1 cellular context compared by ENCODE assay signal in genomic region chr2:88245109-88245508, GRCh38.
A peak's percentile ranks its signal among the peaks of the same experiment; 100 is the strongest.
TF ChIP-seq lines count a peak whose summit lies in the region.

No MANE protein-coding gene starts in this region.

TF ChIP-seq in HEK293, 187 proteins besides CTCF, POLR2A, EP300 and RAD21 (continued from another document):
- TF ChIP-seq, protein P1, sequence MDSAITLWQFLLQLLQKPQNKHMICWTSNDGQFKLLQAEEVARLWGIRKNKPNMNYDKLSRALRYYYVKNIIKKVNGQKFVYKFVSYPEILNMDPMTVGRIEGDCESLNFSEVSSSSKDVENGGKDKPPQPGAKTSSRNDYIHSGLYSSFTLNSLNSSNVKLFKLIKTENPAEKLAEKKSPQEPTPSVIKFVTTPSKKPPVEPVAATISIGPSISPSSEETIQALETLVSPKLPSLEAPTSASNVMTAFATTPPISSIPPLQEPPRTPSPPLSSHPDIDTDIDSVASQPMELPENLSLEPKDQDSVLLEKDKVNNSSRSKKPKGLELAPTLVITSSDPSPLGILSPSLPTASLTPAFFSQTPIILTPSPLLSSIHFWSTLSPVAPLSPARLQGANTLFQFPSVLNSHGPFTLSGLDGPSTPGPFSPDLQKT (IDR thresholded peaks at IDR 0.05; ENCODE audit: borderline replicate concordance, low read depth, low read length), result no peak
- TF ChIP-seq ZNF341 (tag by site-specific recombination; IDR thresholded peaks at IDR 0.05; ENCODE audit: low read depth) (no peak), ZNF623 (tag by site-specific recombination; IDR thresholded peaks at IDR 0.05) (0 out of 2 replicates have a peak, but pooled peaks have one; percentile 10), ZNF37A (tag by site-specific recombination; IDR thresholded peaks at IDR 0.05) (no peak), ZNF747 (tag by site-specific recombination; IDR thresholded peaks at IDR 0.05) (no peak), ZNF426 (tag by site-specific recombination; IDR thresholded peaks at IDR 0.05) (peak; percentile 43)
